In the genomic region with DNA sequence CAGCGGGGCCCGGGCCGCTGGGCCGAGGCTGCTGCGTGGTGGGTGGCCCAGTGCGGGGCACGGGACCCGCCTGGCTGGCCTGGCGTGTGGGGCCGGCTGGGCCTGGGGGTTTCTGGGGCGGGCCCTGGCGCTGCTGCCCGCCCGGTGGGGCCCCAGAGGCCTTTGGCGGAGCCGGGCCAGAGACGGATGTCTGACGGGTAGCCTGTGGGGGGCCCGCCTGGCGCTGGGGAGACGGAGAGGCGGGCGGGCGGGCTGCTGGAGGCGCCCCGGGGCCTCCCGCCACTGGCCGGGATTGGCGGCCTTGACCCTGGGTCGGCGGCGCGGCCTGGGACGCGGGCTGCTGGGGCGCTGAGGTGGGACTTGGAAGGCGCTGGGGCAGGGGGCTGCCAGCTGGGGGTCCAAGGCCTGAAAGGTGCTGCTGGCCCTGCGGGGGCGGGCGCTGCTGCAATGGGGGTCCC, we compare ENCODE assay signal across 10 cellular contexts. TPM values are rescaled to one million over a fixed set of nuclear protein-coding genes. Genes with fewer than 3 reads are reported as not detected.
DNase-seq lines count a peak whose midpoint lies in the region; ATAC-seq and TF ChIP-seq lines count a peak whose summit lies in the region.
"Had no signal": no experiment of that assay in that cellular context is flagged by ENCODE, and none has a peak within 500 bp of the region (broad histone marks: within the 10 kb centered on the region; RNA-seq: fewer than 3 reads in every experiment).

No MANE protein-coding gene starts in this region.

- H3K9ac ChIP-seq in mucosa of rectum (ENCODE audit: low read depth in 1 of 2, low read length in 2 of 2): peak overlapping the region in 1 of 2 donors; percentile 47

- intact Hi-C loops in activated CD8-positive, alpha-beta T cell treated with anti-CD3 and anti-CD28 coated beads for 36 hours (cut with micrococcal nuclease): no loop called here
- intact Hi-C loops in Right ventricle myocardium superior (cut with DNase I): no loop called here

- ATAC-seq in activated CD8-positive, alpha-beta T cell treated with anti-CD3 and anti-CD28 coated beads for 36 hours: peak; percentile 35
- ATAC-seq in Right ventricle myocardium superior (ENCODE audit: poor library complexity): peak; percentile 52
- peak in 1 of 2 donors; percentile 66 for ATAC-seq in upper lobe of left lung (ENCODE audit: low FRiP score in 2 of 2)
- no peak for ATAC-seq in GM19035 (IDR thresholded peaks at IDR 0.05; ENCODE audit: unreplicated experiment)
- ATAC-seq in HG03469 (IDR thresholded peaks at IDR 0.05; ENCODE audit: unreplicated experiment): no peak

- peaks cover 13% of the 10 kb centered on the region for H3K4me1 Mint-ChIP-seq in activated CD8-positive, alpha-beta T cell treated with anti-CD3 and anti-CD28 coated beads for 36 hours (ENCODE audit: low read depth)

- WGBS in upper lobe of left lung, 2 donors: 25 to 37% methylated on average over 8 to 19 of the region's 40 CpGs

- CTCF ChIA-PET in activated CD8-positive, alpha-beta T cell treated with anti-CD3 and anti-CD28 coated beads for 36 hours (lab: Charles Lee): interaction anchor here (1.2 kb wide), 1 partner anchor 70 kb away, joined by 5 read pairs; no protein-coding TSS in a partner anchor

- no peak for TF ChIP-seq POLR2A in upper lobe of left lung (IDR thresholded peaks at IDR 0.05)

- H3K36me3 ChIP-seq in mucosa of rectum (ENCODE audit: control insufficient read depth in 2 of 2, insufficient read depth in 2 of 2, low read length in 2 of 2): peaks cover 0 to 14% of the 10 kb centered on the region in 2 donors
- peaks cover 0 to 25% (median 11%) of the 10 kb centered on the region in 4 donors for H3K36me3 ChIP-seq in upper lobe of left lung

- no peak overlapping the region for H3K27ac Mint-ChIP-seq in activated CD8-positive, alpha-beta T cell treated with anti-CD3 and anti-CD28 coated beads for 36 hours

- H3K9me3 Mint-ChIP-seq in activated CD8-positive, alpha-beta T cell treated with anti-CD3 and anti-CD28 coated beads for 36 hours: no peaks in the 10 kb centered on the region

- H3K36me3 Mint-ChIP-seq in activated CD8-positive, alpha-beta T cell treated with anti-CD3 and anti-CD28 coated beads for 36 hours (ENCODE audit: low read depth): peaks cover 21% of the 10 kb centered on the region

- TF ChIP-seq EP300 in upper lobe of left lung (IDR thresholded peaks at IDR 0.05): no peak

- H3K27me3 Mint-ChIP-seq in activated CD8-positive, alpha-beta T cell treated with anti-CD3 and anti-CD28 coated beads for 36 hours: peaks cover 2% of the 10 kb centered on the region
- H3K27me3 Mint-ChIP-seq: T-helper 17 cell had no signal

- POLR2A ChIA-PET in activated CD8-positive, alpha-beta T cell treated with anti-CD3 and anti-CD28 coated beads for 36 hours (lab: Charles Lee): interaction anchor here (1.4 kb wide), 1 partner anchor 13 kb away, joined by 7 read pairs; a partner anchor contains a TSS

- no peak for DNase-seq in activated CD8-positive, alpha-beta T cell treated with anti-CD3 and anti-CD28 coated beads for 36 hours
- DNase-seq in Right ventricle myocardium superior (no peak), upper lobe of left lung (peak in 1 of 2 donors; percentile 80), SKM-1 treated with dmso at 0.1 percent for 144 hours (lab: John Stamatoyannopoulos, UW; ENCODE audit: unreplicated experiment) (no peak)
- DNase-seq: T-helper 17 cell had no signal

- TF ChIP-seq CTCF in activated CD8-positive, alpha-beta T cell treated with anti-CD3 and anti-CD28 coated beads for 36 hours (IDR thresholded peaks at IDR 0.05): no peak
- TF ChIP-seq CTCF in upper lobe of left lung (IDR thresholded peaks at IDR 0.05): no peak

- H3K27ac ChIP-seq in mucosa of rectum (ENCODE audit: low read depth in 2 of 2, low read length in 2 of 2) (peak overlapping the region; percentile 48 to 57), upper lobe of left lung (peak overlapping the region; percentile 18 to 65 (median 56))

- H3K27me3 ChIP-seq in mucosa of rectum (ENCODE audit: control insufficient read depth in 2 of 2, insufficient read depth in 2 of 2, low read length in 2 of 2): no peaks in the 10 kb centered on the region
- H3K27me3 ChIP-seq in upper lobe of left lung: no peaks in the 10 kb centered on the region

- H3K4me3 ChIP-seq in mucosa of rectum (ENCODE audit: low read length in 2 of 2): peak overlapping the region in 1 of 2 donors; percentile 18
- peak overlapping the region in 3 of 4 donors; percentile 11 to 35 (median 24) for H3K4me3 ChIP-seq in upper lobe of left lung

- no peak overlapping the region for H3K4me3 Mint-ChIP-seq in activated CD8-positive, alpha-beta T cell treated with anti-CD3 and anti-CD28 coated beads for 36 hours

- H3K9me3 ChIP-seq in mucosa of rectum (ENCODE audit: control insufficient read depth in 2 of 2, low read length in 2 of 2) (no peaks in the 10 kb centered on the region), upper lobe of left lung (no peaks in the 10 kb centered on the region)

- H3K4me1 ChIP-seq in mucosa of rectum (ENCODE audit: control insufficient read depth in 2 of 2, insufficient read depth in 2 of 2, low read length in 2 of 2): no peaks in the 10 kb centered on the region
- peaks cover 0 to 12% (median 6%) of the 10 kb centered on the region in 4 donors for H3K4me1 ChIP-seq in upper lobe of left lung

RNA-seq across cellular contexts. Expression of a gene that starts 8.1 kb away (rescaled TPM):
- total RNA-seq in activated CD8-positive, alpha-beta T cell treated with anti-CD3 and anti-CD28 coated beads for 36 hours: 1 to 10 TPM; 3.0 to 4.3 TPM
- 62.7 TPM for total RNA-seq in Right ventricle myocardium superior
- total RNA-seq in upper lobe of left lung: 100 to 1,000 TPM in 4 of 6 donors, 10 to 100 TPM in 2; 54.5 to 420 (median 163) TPM

RNA-seq across cellular contexts. Expression of a gene that starts 13.1 kb away (rescaled TPM):
- total RNA-seq in activated CD8-positive, alpha-beta T cell treated with anti-CD3 and anti-CD28 coated beads for 36 hours: 10 to 100 TPM; 53.9 to 60.9 TPM
- total RNA-seq in Right ventricle myocardium superior (65.7 TPM), upper lobe of left lung (100 to 1,000 TPM in 2 of 6 donors, 10 to 100 TPM in 4; 42.0 to 104 (median 85.2) TPM)

RNA-seq across cellular contexts. Expression of a gene that starts 45.5 kb away (rescaled TPM):
- total RNA-seq in activated CD8-positive, alpha-beta T cell treated with anti-CD3 and anti-CD28 coated beads for 36 hours: under 1 TPM; 0.67 to 0.74 TPM
- total RNA-seq in Right ventricle myocardium superior (10.9 TPM), upper lobe of left lung (10 to 100 TPM in 1 of 6 donors, 1 to 10 TPM in 1, under 1 TPM in 4; 0.20 to 11.5 (median 0.56) TPM)
- total RNA-seq: H4, pulmonary artery endothelial cell had no signal

RNA-seq across cellular contexts. Expression of a gene that starts 55.6 kb away (rescaled TPM):
- 1 to 10 TPM; 1.6 to 2.1 TPM for total RNA-seq in activated CD8-positive, alpha-beta T cell treated with anti-CD3 and anti-CD28 coated beads for 36 hours
- total RNA-seq in Right ventricle myocardium superior: 2.6 TPM
- total RNA-seq in upper lobe of left lung: 10 to 100 TPM in 5 of 6 donors, 1 to 10 TPM in 1; 9.1 to 40.6 (median 14.1) TPM
- total RNA-seq: H4 had no signal

Comparison
In these comparisons a context has a peak if more than half of its experiments do, and no peak if none do; other contexts are left out.
1. ATAC-seq: peak in activated CD8-positive, alpha-beta T cell treated with anti-CD3 and anti-CD28 coated beads for 36 hours (single experiment) and Right ventricle myocardium superior (single experiment); none in GM19035 (single experiment) and HG03469 (single experiment).
2. RNA of a gene that starts 8.1 kb away (total RNA-seq): 54.5 to 420 TPM in upper lobe of left lung and 62.7 TPM in Right ventricle myocardium superior (single experiment); 3.0 to 4.3 TPM in activated CD8-positive, alpha-beta T cell treated with anti-CD3 and anti-CD28 coated beads for 36 hours; every median in the first group is over 10 times any median in the second.